ENCODE assay signal across 12 cellular contexts in genomic region chr15:92666780-92667179, GRCh38. TPM values are rescaled to one million over a fixed set of nuclear protein-coding genes. Genes with fewer than 3 reads are reported as not detected.
A peak's percentile ranks its signal among the peaks of the same experiment; 100 is the strongest.
DNase-seq lines count a peak whose midpoint lies in the region; ATAC-seq and TF ChIP-seq lines count a peak whose summit lies in the region.
"Had no signal": no experiment of that assay in that cellular context is flagged by ENCODE, and none has a peak within 500 bp of the region (broad histone marks: within the 10 kb centered on the region; RNA-seq: fewer than 3 reads in every experiment).

No MANE protein-coding gene starts in this region.

- CTCF ChIA-PET in Panc1 (lab: Charles Lee) = interaction anchor here (0.6 kb wide), 1 partner anchor 143 kb away, joined by 6 read pairs; no protein-coding TSS in a partner anchor

- no peaks in the 10 kb centered on the region for H3K27me3 ChIP-seq in Panc1 (ENCODE audit: control insufficient read depth, insufficient read depth, low read length)
- no peaks in the 10 kb centered on the region for H3K27me3 ChIP-seq in left ventricle myocardium inferior (ENCODE audit: low read depth)
- no peaks in the 10 kb centered on the region for H3K27me3 ChIP-seq in psoas muscle (ENCODE audit: insufficient read depth in 3 of 3, low read length in 2 of 3)

- no peaks in the 10 kb centered on the region for H3K9me3 Mint-ChIP-seq in activated naive CD4-positive, alpha-beta T cell treated with anti-CD3 and anti-CD28 coated beads, Interleukin-2, amount 50 U/mL, for 72 hours
- H3K9me3 Mint-ChIP-seq: stimulated activated naive CD8-positive, alpha-beta T cell treated with anti-CD3 and anti-CD28 coated beads, Interleukin-15, Interleukin-2, amounts not matched to agents 100 ng/mL and 50 ng/mL, for 24 hours; T-helper 2 cell treated with Interferon-gamma antibody and Interleukin-4, amounts not matched to agents 5 μg/mL and 100 μg/mL, for 36 hours had no signal

- POLR2A ChIA-PET in Panc1 (lab: Charles Lee) = interaction anchor here (0.6 kb wide), 1 partner anchor 42 kb away, joined by 3 read pairs; no protein-coding TSS in a partner anchor

- H3K4me3 ChIP-seq in Panc1 (ENCODE audit: low read depth in 2 of 2, low read length in 2 of 2) (peak overlapping the region in 1 of 2 experiments; percentile 10; a peak in 1 of 4 replicates), left ventricle myocardium inferior (no peak overlapping the region), psoas muscle (no peak overlapping the region)

- BruUV-seq in Panc1 (replicated peaks; lab: Mats Ljungman, UMichigan) = no TSS peak

- no peaks in the 10 kb centered on the region for H3K36me3 Mint-ChIP-seq in activated naive CD4-positive, alpha-beta T cell treated with anti-CD3 and anti-CD28 coated beads, Interleukin-2, amount 50 U/mL, for 72 hours

- intact Hi-C loops in Panc1 (cut with micrococcal nuclease; ENCODE audit: unreplicated experiment) (no loop called here), left ventricle myocardium inferior (cut with micrococcal nuclease) (no loop called here), psoas muscle (cut with DNase I) (no loop called here)

- H3K27ac Mint-ChIP-seq in activated naive CD4-positive, alpha-beta T cell treated with anti-CD3 and anti-CD28 coated beads, Interleukin-2, amount 50 U/mL, for 72 hours = no peak overlapping the region
- H3K27ac Mint-ChIP-seq: stimulated activated naive CD8-positive, alpha-beta T cell treated with anti-CD3 and anti-CD28 coated beads, Interleukin-15, Interleukin-2, amounts not matched to agents 100 ng/mL and 50 ng/mL, for 24 hours; T-helper 2 cell treated with Interferon-gamma antibody and Interleukin-4, amounts not matched to agents 5 μg/mL and 100 μg/mL, for 36 hours had no signal

- TF ChIP-seq CTCF in Panc1 (IDR thresholded peaks at IDR 0.05) (no peak), left ventricle myocardium inferior (IDR thresholded peaks at IDR 0.05; ENCODE audit: borderline replicate concordance) (peak; percentile 11), psoas muscle (IDR thresholded peaks at IDR 0.05) (no peak)

- ATAC-seq in Panc1 (peak; percentile 41), psoas muscle (peak; percentile 51 to 66 (median 61))
- no peak for ATAC-seq in activated CD4-positive, CD25-positive, alpha-beta regulatory T cell treated with anti-CD3 and anti-CD28 coated beads, Interleukin-2, amount 50 U/mL, for 24 hours
- no peak for ATAC-seq in activated naive CD4-positive, alpha-beta T cell treated with anti-CD3 and anti-CD28 coated beads, Interleukin-2, amount 50 U/mL, for 72 hours

- no peaks in the 10 kb centered on the region for H3K36me3 ChIP-seq in Panc1 (ENCODE audit: control insufficient read depth, insufficient read depth, low read length)
- H3K36me3 ChIP-seq in left ventricle myocardium inferior = no peaks in the 10 kb centered on the region
- H3K36me3 ChIP-seq in psoas muscle (ENCODE audit: insufficient read depth in 1 of 2, low read depth in 1 of 2) = no peaks in the 10 kb centered on the region

- no peaks in the 10 kb centered on the region for H3K9me3 ChIP-seq in Panc1 (ENCODE audit: control insufficient read depth, insufficient read depth, low read depth, low read length)
- H3K9me3 ChIP-seq in left ventricle myocardium inferior (replicated peaks) = no peaks in the 10 kb centered on the region
- H3K9me3 ChIP-seq in psoas muscle = no peaks in the 10 kb centered on the region

- peak; percentile 90 for DNase-seq in DMS53 (lab: John Stamatoyannopoulos, UW)
- no peak for DNase-seq in Panc1 (ENCODE audit: low read depth, low spot score)
- peak; percentile 70 for DNase-seq in left ventricle myocardium inferior
- DNase-seq in psoas muscle = peak; percentile 53 to 72
- no peak for DNase-seq in kidney glomerular epithelial cell (lab: John Stamatoyannopoulos, UW)
- DNase-seq in activated naive CD4-positive, alpha-beta T cell treated with anti-CD3 and anti-CD28 coated beads, Interleukin-2, amount 50 U/mL, for 72 hours (ENCODE audit: low spot score in 2 of 2) = no peak
- DNase-seq in cerebellar cortex (ENCODE audit: low spot score) = no peak
- DNase-seq: activated T-cell treated with anti-CD3 and anti-CD28 coated beads for 4 hours, Karpas-422 had no signal

- H3K27ac ChIP-seq in Panc1 (ENCODE audit: low read length) (peak overlapping the region; percentile 75), left ventricle myocardium inferior (replicated peaks) (peak overlapping the region; percentile 73), psoas muscle (no peak overlapping the region)

- WGBS in psoas muscle, 3 donors = 13 to 37% (median 26%) methylated on average over 10 of the region's 10 CpGs

- H3K4me1 ChIP-seq in Panc1 (ENCODE audit: control insufficient read depth, insufficient read depth, low read length) (peaks cover 45% of the 10 kb centered on the region), left ventricle myocardium inferior (peaks cover 41% of the 10 kb centered on the region), psoas muscle (peaks cover 16% of the 10 kb centered on the region)

- in situ Hi-C loops in Panc1 (cut with HindIII; ENCODE audit: low pct_unique_long_range_greater_than_20kb, low sequenced_read_pairs) = no loop called here

RNA-seq across cellular contexts. Expression of gene FAM174B, which starts 11.2 kb away (rescaled TPM):
- total RNA-seq in Panc1 (2021; ENCODE audit: unreplicated experiment) (30.7 TPM), left ventricle myocardium inferior (17.1 TPM), psoas muscle (10 to 100 TPM in 3 of 4 donors, 1 to 10 TPM in 1; 9.5 to 22.1 (median 12.2) TPM)
- polyA plus RNA-seq in Panc1 (2012; ENCODE audit: insufficient read length) = 22.5 TPM
- polyA plus RNA-seq in psoas muscle = 10 to 100 TPM in 1 of 3 donors, 1 to 10 TPM in 2; 7.6 to 12.1 (median 7.8) TPM
- 1 to 10 TPM; 3.9 to 5.3 TPM for total RNA-seq in activated naive CD4-positive, alpha-beta T cell treated with anti-CD3 and anti-CD28 coated beads, Interleukin-2, amount 50 U/mL, for 72 hours

Comparison
In these comparisons a context has a peak if more than half of its experiments do, and no peak if none do; other contexts are left out.
1. DNase-seq: peak in DMS53 (single experiment), left ventricle myocardium inferior (single experiment) and psoas muscle (2 of 2); none in Panc1 (single experiment), kidney glomerular epithelial cell (single experiment), activated naive CD4-positive, alpha-beta T cell treated with anti-CD3 and anti-CD28 coated beads, Interleukin-2, amount 50 U/mL, for 72 hours (0 of 2) and cerebellar cortex (single experiment).
2. ATAC-seq: peak in Panc1 (single experiment) and psoas muscle (4 of 4); none in activated CD4-positive, CD25-positive, alpha-beta regulatory T cell treated with anti-CD3 and anti-CD28 coated beads, Interleukin-2, amount 50 U/mL, for 24 hours (0 of 2) and activated naive CD4-positive, alpha-beta T cell treated with anti-CD3 and anti-CD28 coated beads, Interleukin-2, amount 50 U/mL, for 72 hours (0 of 2).